In the genomic region with DNA sequence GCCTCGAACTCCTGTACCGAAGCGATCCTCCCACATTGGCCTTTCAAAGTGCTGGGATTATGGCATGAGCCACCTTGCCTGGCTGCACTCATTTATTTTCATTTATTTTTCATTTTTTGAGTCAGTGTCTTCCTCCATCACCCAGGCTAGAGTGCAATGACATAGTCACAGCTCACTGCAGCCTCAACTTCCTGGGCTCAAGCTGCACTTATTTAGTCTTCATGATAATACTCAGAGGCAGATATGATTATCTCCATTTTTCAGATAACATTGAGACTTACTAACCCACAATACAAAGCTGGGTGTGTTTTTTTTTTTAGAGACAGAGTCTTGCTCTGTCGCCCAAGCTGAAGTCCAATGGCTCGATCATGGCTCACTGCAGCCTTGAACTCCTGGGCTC, we compare ENCODE assay signal across 29 cellular contexts. TPM values are rescaled to one million over a fixed set of nuclear protein-coding genes. Genes with fewer than 3 reads are reported as not detected.
DNase-seq lines count a peak whose midpoint lies in the region; FAIRE-seq and TF ChIP-seq lines count a peak whose summit lies in the region.
"Had no signal": no experiment of that assay in that cellular context is flagged by ENCODE, and none has a peak within 500 bp of the region (broad histone marks: within the 10 kb centered on the region; RNA-seq: fewer than 3 reads in every experiment).

No MANE protein-coding gene starts in this region.

- H3K27me3 ChIP-seq in DOHH2 (ENCODE audit: control insufficient read depth, low read length), result no peaks in the 10 kb centered on the region
- no peaks in the 10 kb centered on the region for H3K27me3 ChIP-seq in small intestine (ENCODE audit: control insufficient read depth in 2 of 2, insufficient read depth in 2 of 2, low read length in 2 of 2)
- no peaks in the 10 kb centered on the region for H3K27me3 ChIP-seq in spleen (replicated peaks in 1 of 7)
- H3K27me3 ChIP-seq: cardiac muscle cell, gastroesophageal sphincter, Peyer's patch had no signal

- peaks cover 42% of the 10 kb centered on the region for H3K79me2 ChIP-seq in DOHH2 (ENCODE audit: control insufficient read depth, low read length)

- no peak for TF ChIP-seq POLR2A in spleen (IDR thresholded peaks at IDR 0.05)

- H3K9me3 Mint-ChIP-seq in activated naive CD4-positive, alpha-beta T cell treated with anti-CD3 and anti-CD28 coated beads for 36 hours, result no peaks in the 10 kb centered on the region
- H3K9me3 Mint-ChIP-seq: effector memory CD8-positive, alpha-beta T cell had no signal

- intact Hi-C loops in spleen (cut with DNase I; ENCODE audit: low total_unique reads), result no loop called here
- intact Hi-C loops in activated naive CD4-positive, alpha-beta T cell treated with anti-CD3 and anti-CD28 coated beads for 36 hours (cut with micrococcal nuclease), result no loop called here

- no peaks in the 10 kb centered on the region; the same call in 1 of the 2 replicates for H3F3A ChIP-seq in DOHH2 (ENCODE audit: control insufficient read depth, insufficient read depth)

- FAIRE-seq in small intestine (lab: Jason Lieb, UNC), result no peak
- FAIRE-seq: D721Med had no signal

- no peaks in the 10 kb centered on the region for H4K20me1 ChIP-seq in DOHH2 (ENCODE audit: control insufficient read depth, insufficient read depth, low read depth, low read length)

- H3K27ac Mint-ChIP-seq in activated naive CD4-positive, alpha-beta T cell treated with anti-CD3 and anti-CD28 coated beads for 36 hours, result no peak overlapping the region
- H3K27ac Mint-ChIP-seq: effector memory CD8-positive, alpha-beta T cell had no signal

- H3K36me3 ChIP-seq in DOHH2 (ENCODE audit: control insufficient read depth, low read length) (peaks cover 10% of the 10 kb centered on the region; the same call in 1 of the 2 replicates), small intestine (ENCODE audit: control insufficient read depth in 2 of 2, insufficient read depth in 2 of 2, low read length in 2 of 2) (peaks cover 3 to 7% of the 10 kb centered on the region in 2 donors), spleen (peaks cover 0 to 20% (median 13%) of the 10 kb centered on the region in 6 donors)
- H3K36me3 ChIP-seq: cardiac muscle cell had no signal

- no peak for TF ChIP-seq CTCF in DOHH2 (IDR thresholded peaks at IDR 0.05; ENCODE audit: low read depth, low read length, poor library complexity, severe bottlenecking)
- TF ChIP-seq CTCF in fibroblast of pulmonary artery (IDR thresholded peaks at IDR 0.05; ENCODE audit: low read length, missing control alignments), result no peak
- TF ChIP-seq CTCF in spleen (IDR thresholded peaks at IDR 0.05 in 8 of 11, conservative IDR thresholded peaks at IDR 0.05 in 3 of 11), result no peak

- H3K4me1 Mint-ChIP-seq in activated naive CD4-positive, alpha-beta T cell treated with anti-CD3 and anti-CD28 coated beads for 36 hours (ENCODE audit: low read depth), result peaks cover 9% of the 10 kb centered on the region

- peaks cover 10% of the 10 kb centered on the region for H3K36me3 Mint-ChIP-seq in activated naive CD4-positive, alpha-beta T cell treated with anti-CD3 and anti-CD28 coated beads for 36 hours (ENCODE audit: low read depth)

- H3K4me2 ChIP-seq in DOHH2 (ENCODE audit: low read length), result peak overlapping the region; percentile 69
- H3K4me2 ChIP-seq: smooth muscle cell had no signal

- H3K4me3 Mint-ChIP-seq in activated naive CD4-positive, alpha-beta T cell treated with anti-CD3 and anti-CD28 coated beads for 36 hours, result no peak overlapping the region
- H3K4me3 Mint-ChIP-seq: effector memory CD8-positive, alpha-beta T cell; naive thymus-derived CD8-positive, alpha-beta T cell had no signal

- no peaks in the 10 kb centered on the region for H3K27me3 Mint-ChIP-seq in activated naive CD4-positive, alpha-beta T cell treated with anti-CD3 and anti-CD28 coated beads for 36 hours (ENCODE audit: low read depth)
- H3K27me3 Mint-ChIP-seq: effector memory CD8-positive, alpha-beta T cell; naive thymus-derived CD8-positive, alpha-beta T cell had no signal

- H3K4me3 ChIP-seq in DOHH2 (ENCODE audit: low read length) (peak overlapping the region; percentile 51), fibroblast of pulmonary artery (replicated peaks; ENCODE audit: low read depth, low read length) (no peak overlapping the region), small intestine (ENCODE audit: low read depth in 1 of 2, low read length in 2 of 2) (no peak overlapping the region), spleen (no peak overlapping the region)
- H3K4me3 ChIP-seq: cardiac muscle cell, gastroesophageal sphincter, left ventricle myocardium inferior, Peyer's patch, smooth muscle cell had no signal

- H3K4me1 ChIP-seq in DOHH2 (ENCODE audit: control insufficient read depth, low read length), result peaks cover 16% of the 10 kb centered on the region
- H3K4me1 ChIP-seq in small intestine (ENCODE audit: control insufficient read depth in 2 of 2, insufficient read depth in 1 of 2, low read depth in 1 of 2, low read length in 1 of 2), result peaks cover 0 to 3% of the 10 kb centered on the region in 2 donors
- peaks cover 0 to 10% (median 0%) of the 10 kb centered on the region in 6 donors for H3K4me1 ChIP-seq in spleen

- CTCF ChIA-PET in activated naive CD4-positive, alpha-beta T cell treated with anti-CD3 and anti-CD28 coated beads for 36 hours (lab: Charles Lee), result interaction anchor here (0.7 kb wide), 1 partner anchor 25 kb away, joined by 3 read pairs; no protein-coding TSS in a partner anchor

- WGBS in small intestine, 3 donors, result 63 to 82% (median 68%) methylated on average over 5 of the region's 5 CpGs
- WGBS in spleen, 5 donors, result 80 to 91% (median 85%) methylated on average over 5 of the region's 5 CpGs

- H3K9me3 ChIP-seq in DOHH2 (ENCODE audit: control insufficient read depth, insufficient read depth, low read length), result no peaks in the 10 kb centered on the region
- H3K9me3 ChIP-seq in small intestine (ENCODE audit: control insufficient read depth, low read depth), result no peaks in the 10 kb centered on the region
- no peaks in the 10 kb centered on the region for H3K9me3 ChIP-seq in spleen
- H3K9me3 ChIP-seq: gastroesophageal sphincter, left ventricle myocardium inferior, Peyer's patch had no signal

- H3K9me2 ChIP-seq in DOHH2 (replicated peaks; ENCODE audit: control insufficient read depth, low read length), result no peaks in the 10 kb centered on the region

- peak overlapping the region; percentile 37 for H3K27ac ChIP-seq in DOHH2 (ENCODE audit: low read depth, low read length)
- peak overlapping the region in 1 of 2 donors; percentile 79 for H3K27ac ChIP-seq in small intestine (ENCODE audit: low read depth in 1 of 2, low read length in 1 of 2)
- H3K27ac ChIP-seq in spleen, result no peak overlapping the region
- H3K27ac ChIP-seq: cardiac muscle cell, left ventricle myocardium inferior, Peyer's patch, VCaP had no signal

- peak; percentile 83 for DNase-seq in NCI-H226
- DNase-seq in fibroblast of pulmonary artery (ENCODE audit: low read depth), result peak; percentile 19
- DNase-seq in small intestine, result peak; percentile 41
- DNase-seq in NCI-H510A (lab: John Stamatoyannopoulos, UW), result no peak
- no peak for DNase-seq in spleen
- no peak for DNase-seq in HPDE6-E6E7 (ENCODE audit: extremely low spot score)
- no peak for DNase-seq in activated naive CD4-positive, alpha-beta T cell treated with anti-CD3 and anti-CD28 coated beads for 36 hours
- DNase-seq: activated CD4-positive, alpha-beta T cell treated with anti-CD3 and anti-CD28 coated beads for 48 hours; activated naive CD4-positive, alpha-beta T cell treated with anti-CD3 and anti-CD28 coated beads, Interleukin-2, amount 50 U/mL, for 16 hours; anterior cingulate cortex; cortex of kidney; effector memory CD8-positive, alpha-beta T cell; EL; left ventricle myocardium inferior; naive thymus-derived CD8-positive, alpha-beta T cell; NCI-H1105; NCI-H2029 treated with DMSO at 0.1 percent for 48 hours; NCI-H69; Peyer's patch; SIG-M5; stimulated activated CD4-positive, alpha-beta T cell treated with anti-CD3 and anti-CD28 coated beads, Interleukin-2, amount 100 ng/mL, for 24 hours; SW 1271; T-helper 9 cell had no signal

RNA-seq across cellular contexts. Expression of a gene that starts 10.0 kb away (rescaled TPM):
- 10 to 100 TPM; 13.2 to 15.6 (median 13.9) TPM for polyA plus RNA-seq in small intestine
- 10 to 100 TPM; 12.0 to 28.7 (median 18.5) TPM for total RNA-seq in spleen
- 1 to 10 TPM; 3.6 to 5.8 (median 3.8) TPM for polyA plus RNA-seq in spleen
- total RNA-seq in activated naive CD4-positive, alpha-beta T cell treated with anti-CD3 and anti-CD28 coated beads for 36 hours, result 10 to 100 TPM; 20.8 to 23.0 TPM

RNA-seq across cellular contexts. Expression of a gene that starts 50.7 kb away (rescaled TPM):
- polyA plus RNA-seq in small intestine, result 1 to 10 TPM; 2.5 to 5.5 (median 3.0) TPM
- 100 to 1,000 TPM in 3 of 7 donors, 10 to 100 TPM in 4; 87.5 to 130 (median 98.3) TPM for total RNA-seq in spleen
- 1 to 10 TPM; 4.9 to 7.3 (median 6.3) TPM for polyA plus RNA-seq in spleen
- 10 to 100 TPM; 48.7 to 50.4 TPM for total RNA-seq in activated naive CD4-positive, alpha-beta T cell treated with anti-CD3 and anti-CD28 coated beads for 36 hours

Comparison
In these comparisons a context has a peak if more than half of its experiments do, and no peak if none do; other contexts are left out.
1. DNase-seq: peak in NCI-H226 (single experiment), fibroblast of pulmonary artery (single experiment) and small intestine (single experiment); none in NCI-H510A (single experiment), spleen (single experiment), HPDE6-E6E7 (single experiment) and activated naive CD4-positive, alpha-beta T cell treated with anti-CD3 and anti-CD28 coated beads for 36 hours (single experiment).